Comparison of ENCODE assay signal across 8 cellular contexts in genomic region chr2:10122500-10123280, GRCh38. TPM values are rescaled to one million over a fixed set of nuclear protein-coding genes. Genes with fewer than 3 reads are reported as not detected.
DNase-seq lines count a peak whose midpoint lies in the region; ATAC-seq and TF ChIP-seq lines count a peak whose summit lies in the region.

Gene RRM2 (plus strand): TSS chr2:10122739. CDS start chr2:10122799, 60 bp downstream.

- DNase-seq in Karpas-422 (peak; percentile 98), Peyer's patch (peak; percentile 89 to 97 (median 92)), fibroblast of gingiva (ENCODE audit: low read depth) (peak; percentile 85), naive B cell (peak; percentile 81)
- peak; percentile 79 for DNase-seq in activated T-cell treated with anti-CD3 and anti-CD28 coated beads, Interleukin-2, amount 50 U/mL, for 4 hours
- peak; percentile 90 to 95 for DNase-seq in stimulated activated CD8-positive, alpha-beta memory T cell treated with anti-CD3 and anti-CD28 coated beads, Interleukin-7, amount 100 ng/mL, for 48 hours (ENCODE audit: extremely low read depth in 1 of 2, low read depth in 1 of 2)

- H3K4me2 ChIP-seq in DOHH2 (ENCODE audit: low read length) (peak within 1 kb of the TSS; percentile 81), Karpas-422 (ENCODE audit: low read depth, low read length, poor library complexity, severe bottlenecking) (peak within 1 kb of the TSS; percentile 93)

- peaks cover 97% of the 10 kb centered on the region for H3K79me2 ChIP-seq in DOHH2 (ENCODE audit: control insufficient read depth, low read length)
- H3K79me2 ChIP-seq in Karpas-422 (ENCODE audit: low read length): peaks cover 52% of the 10 kb centered on the region

- H3F3A ChIP-seq in DOHH2 (ENCODE audit: control insufficient read depth, insufficient read depth): peaks cover 40% of the 10 kb centered on the region

- peak within 1 kb of the TSS; percentile 92 for H3K4me3 ChIP-seq in DOHH2 (ENCODE audit: low read length)
- H3K4me3 ChIP-seq in Karpas-422 (ENCODE audit: low read length): peak within 1 kb of the TSS; percentile 97
- peak within 1 kb of the TSS; percentile 40 to 72 (median 70) for H3K4me3 ChIP-seq in Peyer's patch

- no peaks in the 10 kb centered on the region for H3K9me2 ChIP-seq in DOHH2 (replicated peaks; ENCODE audit: control insufficient read depth, low read length)
- H3K9me2 ChIP-seq in Karpas-422 (replicated peaks; ENCODE audit: insufficient read depth, low read length): no peaks in the 10 kb centered on the region

- ATAC-seq in GM21825 (IDR thresholded peaks at IDR 0.05; ENCODE audit: unreplicated experiment) (peak; percentile 70), naive B cell (ENCODE audit: low read depth in 2 of 2) (peak; percentile 78 to 84)
- peak; percentile 75 to 80 for ATAC-seq in activated T-cell treated with anti-CD3 and anti-CD28 coated beads, Interleukin-2, amount 50 U/mL, for 4 hours

- H2AFZ ChIP-seq in Karpas-422 (ENCODE audit: low read length): no peak within 1 kb of the TSS

- H3K4me1 ChIP-seq in DOHH2 (ENCODE audit: control insufficient read depth, low read length): peaks cover 54% of the 10 kb centered on the region
- peaks cover 53% of the 10 kb centered on the region for H3K4me1 ChIP-seq in Karpas-422 (ENCODE audit: low read length)
- H3K4me1 ChIP-seq in Peyer's patch: peaks cover 2 to 69% (median 16%) of the 10 kb centered on the region in 4 donors

- H3K27ac ChIP-seq in DOHH2 (ENCODE audit: low read depth, low read length) (peak within 1 kb of the TSS; percentile 92), Karpas-422 (ENCODE audit: low read length) (peak within 1 kb of the TSS; percentile 83), Peyer's patch (peak within 1 kb of the TSS; percentile 14 to 89 (median 47))

- H3K27me3 Mint-ChIP-seq in activated T-cell treated with anti-CD3 and anti-CD28 coated beads, Interleukin-2, amount 50 U/mL, for 4 hours (ENCODE audit: low read depth): peaks cover 8% of the 10 kb centered on the region
- peaks cover 8 to 16% (median 16%) of the 10 kb centered on the region in 3 donors for H3K27me3 Mint-ChIP-seq in naive B cell

- H3K27ac Mint-ChIP-seq in naive B cell: peak within 1 kb of the TSS in 5 of 6 donors; percentile 26 to 83 (median 31)

- TF ChIP-seq POLR2A in Peyer's patch (IDR thresholded peaks at IDR 0.05): no peak

- H4K20me1 ChIP-seq in DOHH2 (ENCODE audit: control insufficient read depth, insufficient read depth, low read depth, low read length) (peaks cover 34% of the 10 kb centered on the region), Karpas-422 (ENCODE audit: insufficient read depth, low read depth, low read length) (peaks cover 14% of the 10 kb centered on the region)

- TF ChIP-seq CTCF in DOHH2 (IDR thresholded peaks at IDR 0.05; ENCODE audit: low read depth, low read length, poor library complexity, severe bottlenecking) (no peak), Peyer's patch (IDR thresholded peaks at IDR 0.05) (no peak)

- peaks cover 69% of the 10 kb centered on the region for H3K36me3 ChIP-seq in DOHH2 (ENCODE audit: control insufficient read depth, low read length)
- H3K36me3 ChIP-seq in Karpas-422 (ENCODE audit: insufficient read depth, low read length): peaks cover 38% of the 10 kb centered on the region
- no peaks in the 10 kb centered on the region for H3K36me3 ChIP-seq in Peyer's patch

- H3K27me3 ChIP-seq in DOHH2 (ENCODE audit: control insufficient read depth, low read length) (no peaks in the 10 kb centered on the region), Karpas-422 (ENCODE audit: low read length) (no peaks in the 10 kb centered on the region), Peyer's patch (peaks cover 0 to 5% of the 10 kb centered on the region in 2 donors)

- H3K9ac ChIP-seq in Karpas-422 (ENCODE audit: low read length): peak within 1 kb of the TSS; percentile 87

- peaks cover 44% of the 10 kb centered on the region for H3K4me1 Mint-ChIP-seq in activated T-cell treated with anti-CD3 and anti-CD28 coated beads, Interleukin-2, amount 50 U/mL, for 4 hours (ENCODE audit: low read depth)
- peaks cover 14 to 32% (median 22%) of the 10 kb centered on the region in 3 donors for H3K4me1 Mint-ChIP-seq in naive B cell

- H3K9me3 ChIP-seq in DOHH2 (ENCODE audit: control insufficient read depth, insufficient read depth, low read length) (no peaks in the 10 kb centered on the region), Karpas-422 (ENCODE audit: low read length) (no peaks in the 10 kb centered on the region), Peyer's patch (no peaks in the 10 kb centered on the region)

- H3K36me3 Mint-ChIP-seq in activated T-cell treated with anti-CD3 and anti-CD28 coated beads, Interleukin-2, amount 50 U/mL, for 4 hours (ENCODE audit: insufficient read depth): no peaks in the 10 kb centered on the region
- no peaks in the 10 kb centered on the region for H3K36me3 Mint-ChIP-seq in naive B cell

- H3K9me3 Mint-ChIP-seq in activated T-cell treated with anti-CD3 and anti-CD28 coated beads, Interleukin-2, amount 50 U/mL, for 4 hours: no peaks in the 10 kb centered on the region
- H3K9me3 Mint-ChIP-seq in naive B cell: no peaks in the 10 kb centered on the region

- H3K4me3 Mint-ChIP-seq in activated T-cell treated with anti-CD3 and anti-CD28 coated beads, Interleukin-2, amount 50 U/mL, for 4 hours: peak within 1 kb of the TSS; percentile 86
- H3K4me3 Mint-ChIP-seq in naive B cell: peak within 1 kb of the TSS; percentile 83 to 99 (median 90)

RNA-seq across cellular contexts. Expression of gene RRM2, which starts in this region (rescaled TPM):
- 22.6 and 24.8 TPM in 2 replicates for total RNA-seq in Karpas-422 (2014; rRNA removed; shearing (Covaris generic); ENCODE audit: low replicate concordance)
- total RNA-seq in Peyer's patch: 100 to 1,000 TPM in 1 of 4 donors, 10 to 100 TPM in 2, 1 to 10 TPM in 1; 6.7 to 139 (median 20.5) TPM
- 10 to 100 TPM; 40.9 to 54.9 (median 51.6) TPM for total RNA-seq in activated T-cell treated with anti-CD3 and anti-CD28 coated beads, Interleukin-2, amount 50 U/mL, for 4 hours
- under 1 TPM in 2 of 6 donors, not detected in 4; 0.15 to 0.24 TPM for polyA plus RNA-seq in naive B cell (ENCODE audit: low read depth in 6 of 6)

Comparison
In these comparisons a context has a peak if more than half of its experiments do, and no peak if none do; other contexts are left out.
1. Peak in every context shown above with its lines: DNase-seq, ATAC-seq, H3K4me3 ChIP-seq and H3K27ac ChIP-seq.
2. Peak in DNase-seq and ATAC-seq in naive B cell; RNA of the gene not detected or under 1 TPM.